In the genomic region with DNA sequence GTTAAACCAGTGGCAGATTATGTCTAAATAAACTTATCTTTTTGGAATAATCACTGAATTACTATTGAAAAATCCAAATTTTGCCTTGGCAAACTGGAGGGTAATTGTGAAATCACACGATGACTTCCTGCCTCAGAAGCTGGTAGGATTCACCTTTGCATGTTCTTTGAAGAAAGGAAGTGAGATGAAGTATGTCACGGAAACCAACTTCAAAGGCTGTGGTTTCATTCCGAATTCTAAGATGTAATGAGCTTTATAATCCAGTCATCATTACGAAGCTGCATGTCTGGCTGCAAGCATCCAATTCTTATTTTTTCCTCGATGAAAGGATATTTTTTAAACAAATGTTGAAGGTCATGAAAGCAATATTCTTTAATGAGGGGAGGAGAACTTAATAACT, we compare ENCODE assay signal across 10 cellular contexts. TPM values are rescaled to one million over a fixed set of nuclear protein-coding genes. Genes with fewer than 3 reads are reported as not detected.
DNase-seq lines count a peak whose midpoint lies in the region; ATAC-seq and TF ChIP-seq lines count a peak whose summit lies in the region.
"Had no signal": no experiment of that assay in that cellular context is flagged by ENCODE, and none has a peak within 500 bp of the region (broad histone marks: within the 10 kb centered on the region; RNA-seq: fewer than 3 reads in every experiment).

No MANE protein-coding gene starts in this region.

- H3K36me3 Mint-ChIP-seq in activated CD8-positive, alpha-beta T cell treated with anti-CD3 and anti-CD28 coated beads for 36 hours (ENCODE audit: low read depth) = peaks cover 84% of the 10 kb centered on the region

- TF ChIP-seq CTCF in activated CD8-positive, alpha-beta T cell treated with anti-CD3 and anti-CD28 coated beads for 36 hours (IDR thresholded peaks at IDR 0.05) = no peak
- TF ChIP-seq CTCF in suprapubic skin (IDR thresholded peaks at IDR 0.05) (no peak), right atrium auricular region (IDR thresholded peaks at IDR 0.05) (no peak), lower leg skin (IDR thresholded peaks at IDR 0.05) (no peak)

- H3K4me3 Mint-ChIP-seq in activated CD8-positive, alpha-beta T cell treated with anti-CD3 and anti-CD28 coated beads for 36 hours = peak overlapping the region; percentile 63

- H3K27me3 Mint-ChIP-seq in activated CD8-positive, alpha-beta T cell treated with anti-CD3 and anti-CD28 coated beads for 36 hours = no peaks in the 10 kb centered on the region

- no peaks in the 10 kb centered on the region for H3K27me3 ChIP-seq in suprapubic skin
- no peaks in the 10 kb centered on the region for H3K27me3 ChIP-seq in right atrium auricular region

- TF ChIP-seq EP300 in suprapubic skin (IDR thresholded peaks at IDR 0.05) = no peak

- intact Hi-C loops in activated CD8-positive, alpha-beta T cell treated with anti-CD3 and anti-CD28 coated beads for 36 hours (cut with micrococcal nuclease) = loop anchor here (2.0 to 5.0 kb wide), 2 partner anchors 57 to 67 kb away; partner anchors contain the start of gene CD96
- intact Hi-C loops in lower leg skin (cut with DNase I; ENCODE audit: low total_unique reads) = no loop called here

- TF ChIP-seq POLR2A in suprapubic skin (IDR thresholded peaks at IDR 0.05) = no peak
- TF ChIP-seq POLR2A in lower leg skin (IDR thresholded peaks at IDR 0.05) = no peak

- DNase-seq in stimulated activated CD4-positive, alpha-beta T cell treated with anti-CD3 and anti-CD28 coated beads, Interleukin-2, amount 100 ng/mL, for 4 hours (ENCODE audit: low read depth) = peak; percentile 62
- no peak for DNase-seq in stimulated activated CD4-positive, alpha-beta T cell treated with anti-CD3 and anti-CD28 coated beads, Interleukin-2, amount 100 ng/mL, for 48 hours
- DNase-seq in activated CD8-positive, alpha-beta T cell treated with anti-CD3 and anti-CD28 coated beads for 36 hours = peak; percentile 68
- DNase-seq in suprapubic skin (ENCODE audit: low spot score in 2 of 2) = no peak
- no peak for DNase-seq in right atrium auricular region (ENCODE audit: low spot score)
- no peak for DNase-seq in lower leg skin (ENCODE audit: low spot score in 2 of 2)
- no peak for DNase-seq in effector CD8-positive, alpha-beta T cell (lab: John Stamatoyannopoulos, UW)
- DNase-seq: NCI-H526 had no signal

- POLR2A ChIA-PET in activated CD8-positive, alpha-beta T cell treated with anti-CD3 and anti-CD28 coated beads for 36 hours (lab: Charles Lee) = interaction anchor here (0.6 to 1.8 kb wide), 5 partner anchors 13 to 67 kb away, joined by 3 to 19 read pairs (median 11); partner anchors contain the start of gene ZBED2

- peaks cover 8% of the 10 kb centered on the region for H3K9me3 Mint-ChIP-seq in activated CD8-positive, alpha-beta T cell treated with anti-CD3 and anti-CD28 coated beads for 36 hours

- peak overlapping the region; percentile 93 for H3K27ac Mint-ChIP-seq in activated CD8-positive, alpha-beta T cell treated with anti-CD3 and anti-CD28 coated beads for 36 hours

- 21% methylated on average over 5 of the region's 5 CpGs for WGBS in suprapubic skin
- 13 to 19% methylated on average over 5 of the region's 5 CpGs for WGBS in lower leg skin, 2 donors

- H3K27ac ChIP-seq in suprapubic skin (peak overlapping the region; percentile 48), right atrium auricular region (no peak overlapping the region)

- H3K4me1 Mint-ChIP-seq in activated CD8-positive, alpha-beta T cell treated with anti-CD3 and anti-CD28 coated beads for 36 hours (ENCODE audit: low read depth) = peaks cover 96% of the 10 kb centered on the region

- H3K4me1 ChIP-seq in suprapubic skin (peaks cover 11% of the 10 kb centered on the region), right atrium auricular region (no peaks in the 10 kb centered on the region)

- H3K4me3 ChIP-seq in suprapubic skin (no peak overlapping the region), right atrium auricular region (no peak overlapping the region), lower leg skin (ENCODE audit: low read depth, poor library complexity, severe bottlenecking) (no peak overlapping the region)

- no peaks in the 10 kb centered on the region for H3K9me3 ChIP-seq in suprapubic skin
- no peaks in the 10 kb centered on the region for H3K9me3 ChIP-seq in right atrium auricular region

- CTCF ChIA-PET in activated CD8-positive, alpha-beta T cell treated with anti-CD3 and anti-CD28 coated beads for 36 hours (lab: Charles Lee) = interaction anchor here (0.8 to 1.5 kb wide), 13 partner anchors 8 to 106 kb away, joined by 3 to 4 read pairs (median 3); partner anchors contain the start of gene ZBED2

- no peaks in the 10 kb centered on the region for H3K36me3 ChIP-seq in suprapubic skin
- no peaks in the 10 kb centered on the region for H3K36me3 ChIP-seq in right atrium auricular region

- ATAC-seq in HG03066 (IDR thresholded peaks at IDR 0.05; ENCODE audit: low read depth, unreplicated experiment) = peak; percentile 89
- ATAC-seq in activated CD8-positive, alpha-beta T cell treated with anti-CD3 and anti-CD28 coated beads for 36 hours = peak; percentile 53

RNA-seq across cellular contexts. Expression of gene ZBED2, which starts 15.0 kb away (rescaled TPM):
- 100 to 1,000 TPM; 226 to 235 TPM for total RNA-seq in activated CD8-positive, alpha-beta T cell treated with anti-CD3 and anti-CD28 coated beads for 36 hours
- total RNA-seq in suprapubic skin (1 to 10 TPM in 3 of 4 donors, not detected in 1; 2.3 to 4.5 (median 3.8) TPM), right atrium auricular region (under 1 TPM in 1 of 2 donors, not detected in 1; 0.47 TPM), lower leg skin (1 to 10 TPM in 1 of 4 donors, under 1 TPM in 2, not detected in 1; 0.49 to 1.9 (median 0.84) TPM)
- total RNA-seq: endothelial cell of umbilical vein had no signal

Comparison
In these comparisons a context has a peak if more than half of its experiments do, and no peak if none do; other contexts are left out.
1. DNase-seq: peak in stimulated activated CD4-positive, alpha-beta T cell treated with anti-CD3 and anti-CD28 coated beads, Interleukin-2, amount 100 ng/mL, for 4 hours (single experiment) and activated CD8-positive, alpha-beta T cell treated with anti-CD3 and anti-CD28 coated beads for 36 hours (single experiment); none in stimulated activated CD4-positive, alpha-beta T cell treated with anti-CD3 and anti-CD28 coated beads, Interleukin-2, amount 100 ng/mL, for 48 hours (0 of 2), suprapubic skin (0 of 2), right atrium auricular region (single experiment), lower leg skin (0 of 2) and effector CD8-positive, alpha-beta T cell (single experiment).
2. RNA of gene ZBED2, which starts 15.0 kb away (total RNA-seq): 226 to 235 TPM in activated CD8-positive, alpha-beta T cell treated with anti-CD3 and anti-CD28 coated beads for 36 hours; 2.3 to 4.5 TPM in suprapubic skin, 0.49 to 1.9 TPM in lower leg skin and 0.47 TPM in right atrium auricular region; every median in the first group is over 10 times any median in the second.